In the genomic region with DNA sequence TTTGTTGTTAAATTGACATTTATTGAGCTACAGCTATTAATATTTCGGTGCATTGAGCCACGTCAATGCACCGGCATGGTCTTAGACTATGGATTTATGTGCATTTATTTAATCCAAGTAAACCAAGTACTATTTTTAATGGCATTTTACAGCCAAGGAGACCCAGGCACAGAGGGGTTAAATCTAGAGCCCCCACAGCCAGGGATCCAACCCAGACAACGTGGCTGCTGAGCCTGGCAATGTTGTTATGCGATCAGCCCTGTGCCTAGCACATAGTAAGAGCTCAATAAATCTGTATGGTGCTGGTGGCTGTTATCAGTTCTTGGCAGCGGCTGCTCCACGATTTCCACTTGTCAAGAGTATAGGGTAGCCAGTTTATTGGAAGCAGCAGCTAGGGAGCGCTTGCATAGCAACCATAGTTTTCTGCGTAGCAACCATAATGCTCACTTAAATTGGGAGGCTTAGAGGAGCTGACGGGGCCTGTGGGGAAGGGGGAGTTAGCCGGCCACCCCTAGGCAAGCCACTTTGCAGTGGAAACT, we compare ENCODE assay signal across 8 cellular contexts. TPM values are rescaled to one million over a fixed set of nuclear protein-coding genes. Genes with fewer than 3 reads are reported as not detected.
DNase-seq lines count a peak whose midpoint lies in the region; ATAC-seq, FAIRE-seq and TF ChIP-seq lines count a peak whose summit lies in the region.

No MANE protein-coding gene starts in this region.

- DNase-seq in NCI-H2171 treated with DMSO at 0.1 percent for 48 hours (lab: John Stamatoyannopoulos, UW) = peak; percentile 94
- no peak for DNase-seq in GM12878 (ENCODE audit: low read depth, low spot score)
- peak; percentile 89 for DNase-seq in kidney glomerular epithelial cell (lab: John Stamatoyannopoulos, UW)
- peak in 1 of 49 donors; percentile 48 for DNase-seq in substantia nigra (lab: John Stamatoyannopoulos, UW)
- no peak for DNase-seq in T-helper 9 cell

- peak overlapping the region; percentile 72 for H3K9ac ChIP-seq in GM12878 (ENCODE audit: control insufficient read depth, insufficient read depth, low read length)

- RAD21 ChIA-PET in GM12878 (lab: Charles Lee; ENCODE audit: unreplicated experiment) = interaction anchor here (0.6 kb wide), 1 partner anchor 12 kb away, joined by 4 read pairs; no protein-coding TSS in a partner anchor

- CTCF ChIA-PET in GM12878 (lab: Yijun Ruan, JAX) = interaction anchor here (0.7 to 3.2 kb wide), 8 partner anchors 9 to 29 kb away, joined by 3 to 17 read pairs (median 3); no protein-coding TSS in a partner anchor

- 12% methylated on average over 11 of the region's 11 CpGs for WGBS in GM12878 (ENCODE audit: insufficient coverage, insufficient replicate concordance, low lambda C conversion rate, missing lambda C conversion rate)

- no peak for FAIRE-seq in GM12878 (lab: Jason Lieb, UNC)

- H3K4me1 ChIP-seq in GM12878 (ENCODE audit: control insufficient read depth, insufficient read depth, low read length) = peaks cover 3% of the 10 kb centered on the region; the same call in 1 of the 2 replicates

- TF ChIP-seq CTCF in C4-2B (conservative IDR thresholded peaks at IDR 0.05) = no peak
- TF ChIP-seq CTCF in GM12878 (IDR thresholded peaks at IDR 0.05 in 2 of 3, conservative IDR thresholded peaks at IDR 0.05 in 1 of 3; ENCODE audit: control insufficient read depth in 2 of 3, extremely low read depth in 1 of 3, insufficient read depth in 1 of 3, low read depth in 3 of 3, low read length in 3 of 3) = peak in 1 of 3 experiments; percentile 20; a peak in 1 of 6 replicates

- ATAC-seq in GM21717 (IDR thresholded peaks at IDR 0.05; ENCODE audit: unreplicated experiment) (peak; percentile 27), GM12878 (no peak), HG03354 (IDR thresholded peaks at IDR 0.05; ENCODE audit: poor library complexity, severe bottlenecking, unreplicated experiment) (no peak)

- H3K36me3 ChIP-seq in GM12878 (ENCODE audit: control insufficient read depth in 2 of 2, insufficient read depth in 2 of 2, low read length in 1 of 2) = no peaks in the 10 kb centered on the region

- peak overlapping the region; percentile 71 for H3K4me3 ChIP-seq in GM12878

- TF ChIP-seq RAD21 in GM12878 (IDR thresholded peaks at IDR 0.05; ENCODE audit: insufficient read depth, low read depth, low read length) = no peak

- peak overlapping the region; percentile 99 for H2AFZ ChIP-seq in GM12878 (ENCODE audit: control insufficient read depth, low read depth, low read length)

- POLR2A ChIA-PET in GM12878 (lab: Charles Lee) = interaction anchor here (0.5 to 1.8 kb wide), 6 partner anchors 10 to 863 kb away, joined by 3 to 7 read pairs (median 4); no protein-coding TSS in a partner anchor

- no peak for TF ChIP-seq EP300 in GM12878 (IDR thresholded peaks at IDR 0.05; ENCODE audit: borderline replicate concordance in 1 of 2, control insufficient read depth in 1 of 2, low read depth in 2 of 2, low read length in 2 of 2)

- no TSS peak for BruUV-seq in GM12878 (replicated peaks; lab: Mats Ljungman, UMichigan)

- SMC1A ChIA-PET in GM12878 (lab: Charles Lee; ENCODE audit: uncharacterized antibody, unreplicated experiment) = interaction anchor here (0.7 to 1.4 kb wide), 3 partner anchors 17 to 150 kb away, joined by 3 to 4 read pairs (median 3); no protein-coding TSS in a partner anchor

- H3K9me3 ChIP-seq in GM12878 (replicated peaks; ENCODE audit: control insufficient read depth, insufficient read depth, low read length) = no peaks in the 10 kb centered on the region

- no peaks in the 10 kb centered on the region for H3K27me3 ChIP-seq in GM12878 (replicated peaks in 1 of 2; ENCODE audit: control insufficient read depth in 2 of 2, insufficient read depth in 2 of 2, low read length in 1 of 2)

- peak overlapping the region; percentile 89 for H3K4me2 ChIP-seq in GM12878 (ENCODE audit: control insufficient read depth, insufficient read depth)

- intact Hi-C loops in GM12878 (cut with micrococcal nuclease; ENCODE audit: unreplicated experiment) = loop anchor here (10.0 kb wide), 1 partner anchor 894 kb away; the partner anchor contains the start of genes DCTN5 and PALB2

- TF ChIP-seq POLR2A in GM12878 (IDR thresholded peaks at IDR 0.05; ENCODE audit: low read depth, low read length) = no peak

- peaks cover 5% of the 10 kb centered on the region; the same call in 1 of the 2 replicates for H4K20me1 ChIP-seq in GM12878 (ENCODE audit: control insufficient read depth, insufficient read depth)

- H3K27ac ChIP-seq in C4-2B (peak overlapping the region; percentile 99), GM12878 (ENCODE audit: control insufficient read depth, insufficient read depth) (peak overlapping the region; percentile 62), substantia nigra (ENCODE audit: low read depth, low read length, poor library complexity, severe bottlenecking) (peak overlapping the region; percentile 84)

- in situ Hi-C loops in GM12878 (cut with MboI) = no loop called here

- peaks cover 45% of the 10 kb centered on the region for H3K79me2 ChIP-seq in GM12878 (ENCODE audit: control insufficient read depth, insufficient read depth, low read length)

TF ChIP-seq in GM12878, 131 proteins besides CTCF, POLR2A, EP300 and RAD21 (continues in another document):
- TF ChIP-seq, protein P1, sequence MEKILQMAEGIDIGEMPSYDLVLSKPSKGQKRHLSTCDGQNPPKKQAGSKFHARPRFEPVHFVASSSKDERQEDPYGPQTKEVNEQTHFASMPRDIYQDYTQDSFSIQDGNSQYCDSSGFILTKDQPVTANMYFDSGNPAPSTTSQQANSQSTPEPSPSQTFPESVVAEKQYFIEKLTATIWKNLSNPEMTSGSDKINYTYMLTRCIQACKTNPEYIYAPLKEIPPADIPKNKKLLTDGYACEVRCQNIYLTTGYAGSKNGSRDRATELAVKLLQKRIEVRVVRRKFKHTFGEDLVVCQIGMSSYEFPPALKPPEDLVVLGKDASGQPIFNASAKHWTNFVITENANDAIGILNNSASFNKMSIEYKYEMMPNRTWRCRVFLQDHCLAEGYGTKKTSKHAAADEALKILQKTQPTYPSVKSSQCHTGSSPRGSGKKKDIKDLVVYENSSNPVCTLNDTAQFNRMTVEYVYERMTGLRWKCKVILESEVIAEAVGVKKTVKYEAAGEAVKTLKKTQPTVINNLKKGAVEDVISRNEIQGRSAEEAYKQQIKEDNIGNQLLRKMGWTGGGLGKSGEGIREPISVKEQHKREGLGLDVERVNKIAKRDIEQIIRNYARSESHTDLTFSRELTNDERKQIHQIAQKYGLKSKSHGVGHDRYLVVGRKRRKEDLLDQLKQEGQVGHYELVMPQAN (conservative IDR thresholded peaks at IDR 0.05) = peak; percentile 89
- TF ChIP-seq BMI1 (IDR thresholded peaks at IDR 0.05; ENCODE audit: borderline replicate concordance) = peak; percentile 90
- no peak for TF ChIP-seq RCOR1 (conservative IDR thresholded peaks at IDR 0.05; ENCODE audit: low read depth, low read length)
- no peak for TF ChIP-seq FOXK2 (IDR thresholded peaks at IDR 0.05)
- TF ChIP-seq ZBTB33 (IDR thresholded peaks at IDR 0.05) = no peak
- TF ChIP-seq, protein P2, sequence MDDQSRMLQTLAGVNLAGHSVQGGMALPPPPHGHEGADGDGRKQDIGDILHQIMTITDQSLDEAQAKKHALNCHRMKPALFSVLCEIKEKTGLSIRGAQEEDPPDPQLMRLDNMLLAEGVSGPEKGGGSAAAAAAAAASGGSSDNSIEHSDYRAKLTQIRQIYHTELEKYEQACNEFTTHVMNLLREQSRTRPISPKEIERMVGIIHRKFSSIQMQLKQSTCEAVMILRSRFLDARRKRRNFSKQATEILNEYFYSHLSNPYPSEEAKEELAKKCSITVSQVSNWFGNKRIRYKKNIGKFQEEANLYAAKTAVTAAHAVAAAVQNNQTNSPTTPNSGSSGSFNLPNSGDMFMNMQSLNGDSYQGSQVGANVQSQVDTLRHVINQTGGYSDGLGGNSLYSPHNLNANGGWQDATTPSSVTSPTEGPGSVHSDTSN (IDR thresholded peaks at IDR 0.05; ENCODE audit: insufficient replicate concordance, low read depth, low read length) = no peak

RNA-seq across cellular contexts. Expression of gene RBBP6, which starts 0.5 kb away (rescaled TPM):
- 336 and 342 TPM in 2 replicates for total RNA-seq in GM12878 (2013; cell fraction: nucleolus; rRNA removed)
- total RNA-seq in GM12878 (2014; rRNA removed) = 20.1 and 20.6 TPM in 2 replicates
- 40.7 and 42.2 TPM in 2 replicates for total RNA-seq in GM12878 (2014; rRNA removed; fragmentation: Illumina TruSeq; extraction: Trizol)
- 54.0 and 57.3 TPM in 2 replicates for total RNA-seq in GM12878 (2021)
- 37.2 TPM for polyA plus RNA-seq in GM12878 (2011; ENCODE audit: low read depth)
- polyA plus RNA-seq in GM12878 (2011; rRNA removed) = 80.2 and 118 TPM in 2 replicates
- 22.2 and 28.0 TPM in 2 replicates for polyA plus RNA-seq in GM12878 (2011; cell fraction: cytosol; rRNA removed)
- 96.8 and 101 TPM in 2 replicates for polyA plus RNA-seq in GM12878 (2011; cell fraction: nucleus; rRNA removed)
- 49.1 and 59.3 TPM in 2 replicates for polyA plus RNA-seq in GM12878 (2012)
- 65.5 and 78.0 TPM in 2 replicates for polyA plus RNA-seq in GM12878 (2014; fragmentation: Illumina TruSeq; extraction: Trizol)
- polyA plus RNA-seq in GM12878 (2014; fragmentation: Nextera tagmentation; extraction: Ambion mirVana) = 10 to 100 TPM; 16.9 to 23.4 TPM
- 30.5 and 41.1 TPM in 2 replicates for polyA plus RNA-seq in GM12878 (2014; rRNA removed)
- polyA plus RNA-seq in GM12878 (2016; fragmentation: Nextera tagmentation; extraction: Ambion mirVana) = 10 to 100 TPM; 29.4 to 32.4 TPM
- 63.2 and 83.5 TPM in 2 replicates for polyA minus RNA-seq in GM12878 (2011; rRNA and poly(A)+ RNA removed)
- polyA minus RNA-seq in GM12878 (2011; cell fraction: cytosol; rRNA and poly(A)+ RNA removed) = 17.5 and 19.1 TPM in 2 replicates
- 91.2 and 130 TPM in 2 replicates for polyA minus RNA-seq in GM12878 (2011; cell fraction: nucleus; rRNA and poly(A)+ RNA removed)

Comparison
In these comparisons a context has a peak if more than half of its experiments do, and no peak if none do; other contexts are left out.
1. DNase-seq: peak in NCI-H2171 treated with DMSO at 0.1 percent for 48 hours (single experiment) and kidney glomerular epithelial cell (single experiment); none in GM12878 (single experiment) and T-helper 9 cell (single experiment).
2. Peak in every context shown above with its lines, with median percentiles within 50 percentile points of each other: H3K27ac ChIP-seq.